In the genomic region with DNA sequence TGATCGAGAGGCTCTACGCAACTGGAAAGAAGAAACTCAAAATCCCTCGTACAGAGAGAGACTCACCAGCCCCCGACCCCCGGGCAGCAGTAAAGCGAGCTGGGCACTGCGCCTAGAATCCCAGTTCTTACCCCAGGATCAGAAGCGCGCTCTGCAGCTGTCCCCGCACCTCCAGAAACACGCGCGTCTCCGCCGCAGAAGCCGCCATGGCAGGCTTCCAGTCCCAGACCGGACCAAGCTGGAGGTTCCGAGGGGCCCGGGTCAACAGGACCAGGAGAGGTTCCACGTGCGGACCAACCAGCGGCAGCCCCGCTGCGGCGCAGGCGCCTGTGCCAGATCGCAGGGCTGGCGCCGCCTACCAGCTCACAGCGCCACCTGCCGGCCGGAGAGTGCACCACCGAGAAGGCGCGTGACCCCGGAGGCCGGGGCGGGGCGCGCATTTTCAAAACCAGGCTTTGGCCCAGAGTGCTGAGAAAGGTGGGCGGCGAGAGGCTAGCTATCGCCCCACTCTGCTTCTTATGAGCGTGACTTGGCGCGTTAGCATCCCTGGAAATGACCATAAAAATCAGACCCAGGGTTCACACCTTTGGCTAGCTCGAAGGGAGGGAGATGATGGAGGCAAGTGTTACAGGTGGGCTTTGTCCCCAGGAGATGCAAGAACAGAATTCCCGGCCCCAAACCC, we compare ENCODE assay signal across 8 cellular contexts. TPM values are rescaled to one million over a fixed set of nuclear protein-coding genes. Genes with fewer than 3 reads are reported as not detected.
A peak's percentile ranks its signal among the peaks of the same experiment; 100 is the strongest.
DNase-seq lines count a peak whose midpoint lies in the region; ATAC-seq and TF ChIP-seq lines count a peak whose summit lies in the region.

A gene with protein sequence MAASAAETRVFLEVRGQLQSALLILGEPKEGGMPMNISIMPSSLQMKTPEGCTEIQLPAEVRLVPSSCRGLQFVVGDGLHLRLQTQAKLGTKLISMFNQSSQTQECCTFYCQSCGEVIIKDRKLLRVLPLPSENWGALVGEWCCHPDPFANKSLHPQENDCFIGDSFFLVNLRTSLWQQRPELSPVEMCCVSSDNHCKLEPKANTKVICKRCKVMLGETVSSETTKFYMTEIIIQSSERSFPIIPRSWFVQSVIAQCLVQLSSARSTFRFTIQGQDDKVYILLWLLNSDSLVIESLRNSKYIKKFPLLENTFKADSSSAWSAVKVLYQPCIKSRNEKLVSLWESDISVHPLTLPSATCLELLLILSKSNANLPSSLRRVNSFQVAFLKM (minus strand): TSS at position 331 of the 682 bp plus-strand sequence. CDS start 123 bp downstream, at position 208.

- WGBS in lung, 2 donors: 3% methylated on average over 47 to 48 of the region's 48 CpGs

- H4K20me1 ChIP-seq in BLaER1 treated with 17β-estradiol and CSF1 and Interleukin-3, amounts not matched to agents 10 nM and 100 nM: no peaks in the 10 kb centered on the region

- H3K4me1 ChIP-seq in BLaER1 treated with 17β-estradiol and CSF1 and Interleukin-3, amounts not matched to agents 10 nM and 100 nM: peaks cover 4 to 29% (median 19%) of the 10 kb centered on the region in 10 experiments; a peak in 15 of 20 replicates
- H3K4me1 ChIP-seq in lung (ENCODE audit: control insufficient read depth in 2 of 2, insufficient read depth in 2 of 2, low read length in 2 of 2): peaks cover 0 to 2% of the 10 kb centered on the region in 2 donors

- peak within 1 kb of the TSS; percentile 67 to 76 (median 71) for H3K4me2 ChIP-seq in BLaER1 treated with 17β-estradiol and CSF1 and Interleukin-3, amounts not matched to agents 10 nM and 100 nM

- H3K27me3 ChIP-seq in BLaER1 treated with 17β-estradiol and CSF1 and Interleukin-3, amounts not matched to agents 10 nM and 100 nM: no peaks in the 10 kb centered on the region
- H3K27me3 ChIP-seq in dorsolateral prefrontal cortex (no peaks in the 10 kb centered on the region), lung (ENCODE audit: control insufficient read depth, insufficient read depth) (no peaks in the 10 kb centered on the region)

- peak within 1 kb of the TSS in 9 of 11 experiments; percentile 34 to 67 (median 55); a peak in 16 of 22 replicates for H3K27ac ChIP-seq in BLaER1 treated with 17β-estradiol and CSF1 and Interleukin-3, amounts not matched to agents 10 nM and 100 nM
- H3K27ac ChIP-seq in dorsolateral prefrontal cortex (peak within 1 kb of the TSS in 47 of 59 donors; percentile 2 to 88 (median 53)), lung (ENCODE audit: low read depth in 1 of 2, low read length in 1 of 2) (peak within 1 kb of the TSS; percentile 70 to 87)

- H3K36me3 ChIP-seq in BLaER1 treated with 17β-estradiol and CSF1 and Interleukin-3, amounts not matched to agents 10 nM and 100 nM: no peaks in the 10 kb centered on the region
- no peaks in the 10 kb centered on the region for H3K36me3 ChIP-seq in lung (ENCODE audit: control insufficient read depth in 2 of 2, insufficient read depth in 2 of 2, low read length in 2 of 2)

- peak within 1 kb of the TSS; percentile 66 to 78 (median 70) for H3K4me3 ChIP-seq in BLaER1 treated with 17β-estradiol and CSF1 and Interleukin-3, amounts not matched to agents 10 nM and 100 nM
- H3K4me3 ChIP-seq in dorsolateral prefrontal cortex: peak within 1 kb of the TSS; percentile 54 to 98 (median 86)
- peak within 1 kb of the TSS; percentile 93 for H3K4me3 ChIP-seq in lung

- intact Hi-C loops in dorsolateral prefrontal cortex (cut with DNase I): loop anchor here (1.0 to 10.0 kb wide), 6 partner anchors 127 to 818 kb away; a partner anchor contains a TSS

- ATAC-seq in GM19035 (IDR thresholded peaks at IDR 0.05; ENCODE audit: unreplicated experiment) (peak; percentile 57), HG03280 (IDR thresholded peaks at IDR 0.05; ENCODE audit: unreplicated experiment) (peak; percentile 63), lung (ENCODE audit: insufficient read depth, low FRiP score) (peak; percentile 88)

- DNase-seq in NCI-H524 treated with DMSO at 0.1 percent for 48 hours (lab: John Stamatoyannopoulos, UW) (peak; percentile 40), dorsolateral prefrontal cortex (peak; percentile 77 to 93 (median 87)), lung (ENCODE audit: low spot score) (peak; percentile 89)
- peak; percentile 89 to 92 for DNase-seq in activated CD4-positive, alpha-beta T cell treated with anti-CD3 and anti-CD28 coated beads, Interleukin-2, amount 50 U/mL, for 24 hours (ENCODE audit: low read depth in 1 of 2, low spot score in 1 of 2)
- DNase-seq in stimulated activated CD4-positive, alpha-beta T cell treated with anti-CD3 and anti-CD28 coated beads, TNF-alpha, amount 100 ng/mL, for 24 hours (ENCODE audit: low read depth in 3 of 3): peak; percentile 88 to 90 (median 89)

- no peaks in the 10 kb centered on the region for H3K9me3 ChIP-seq in BLaER1 treated with 17β-estradiol and CSF1 and Interleukin-3, amounts not matched to agents 10 nM and 100 nM (replicated peaks in 1 of 11)
- no peaks in the 10 kb centered on the region for H3K9me3 ChIP-seq in lung (ENCODE audit: control insufficient read depth in 2 of 2, insufficient read depth in 1 of 2, low read length in 1 of 2)

- TF ChIP-seq CTCF in dorsolateral prefrontal cortex (IDR thresholded peaks at IDR 0.05 in 54 of 56, conservative IDR thresholded peaks at IDR 0.05 in 2 of 56; ENCODE audit: low read depth in 1 of 56, partially characterized antibody in 56 of 56) (peak; percentile 92 to 100 (median 99)), lung (IDR thresholded peaks at IDR 0.05; ENCODE audit: control extremely low read depth, extremely low read depth) (peak; percentile 93)

- peak within 1 kb of the TSS; percentile 66 to 80 (median 77); a peak in 21 of 22 replicates for H3K9ac ChIP-seq in BLaER1 treated with 17β-estradiol and CSF1 and Interleukin-3, amounts not matched to agents 10 nM and 100 nM

RNA-seq across cellular contexts. Expression of the gene that starts here (rescaled TPM):
- 10 to 100 TPM in 119 of 120 experiments, 1 to 10 TPM in 1; 9.7 to 32.9 (median 16.4) TPM for total RNA-seq in dorsolateral prefrontal cortex
- 10 to 100 TPM in 1 of 2 donors, 1 to 10 TPM in 1; 7.2 to 21.2 TPM for total RNA-seq in lung
- polyA plus RNA-seq in lung: 1 to 10 TPM; 2.8 to 5.8 TPM

Comparison
In these comparisons a context has a peak if more than half of its experiments do, and no peak if none do; other contexts are left out.
1. Peak in every context shown above with its lines: DNase-seq, ATAC-seq, H3K4me3 ChIP-seq and H3K27ac ChIP-seq.
2. DNase-seq: peak in every context shown above with its lines; median percentile 90 in activated CD4-positive, alpha-beta T cell treated with anti-CD3 and anti-CD28 coated beads, Interleukin-2, amount 50 U/mL, for 24 hours; 89 in lung; 89 in stimulated activated CD4-positive, alpha-beta T cell treated with anti-CD3 and anti-CD28 coated beads, TNF-alpha, amount 100 ng/mL, for 24 hours; 87 in dorsolateral prefrontal cortex; 40 in NCI-H524 treated with DMSO at 0.1 percent for 48 hours.